ENCODE assay signal across 24 cellular contexts in genomic region chr1:247216246-247216645, GRCh38. TPM values are rescaled to one million over a fixed set of nuclear protein-coding genes. Genes with fewer than 3 reads are reported as not detected.
"Had no signal": no experiment of that assay in that cellular context is flagged by ENCODE, and none has a peak within 500 bp of the region (broad histone marks: within the 10 kb centered on the region; RNA-seq: fewer than 3 reads in every experiment).

No MANE protein-coding gene starts in this region.

- ATAC-seq: activated naive CD4-positive, alpha-beta T cell treated with anti-CD3 and anti-CD28 coated beads, Interleukin-2, amount 50 U/mL, for 72 hours; esophagus mucosa; left lobe of liver; mucosa of descending colon; right cardiac atrium; stimulated activated naive CD8-positive, alpha-beta T cell treated with anti-CD3 and anti-CD28 coated beads, Interleukin-15, Interleukin-2, amounts not matched to agents 100 U/mL and 50 U/mL, for 24 hours had no signal

- H3K27me3 ChIP-seq: colonic mucosa, transverse colon, vagina had no signal

- H3K27ac ChIP-seq: colonic mucosa, hepatocyte, prostate gland, skin epidermis, transverse colon, vagina, VCaP had no signal

- H3K4me2 ChIP-seq: hepatocyte had no signal

- H3K4me1 Mint-ChIP-seq: nephron progenitor cell had no signal

- H2AFZ ChIP-seq: hepatocyte had no signal

- H3K4me1 ChIP-seq: colonic mucosa, prostate gland, transverse colon, vagina had no signal

- H3K9me3 ChIP-seq: colonic mucosa, mucosa of descending colon, prostate gland, transverse colon, vagina had no signal

- H3K36me3 Mint-ChIP-seq: brain had no signal

- H3K79me2 ChIP-seq: hepatocyte had no signal

- H3K27ac Mint-ChIP-seq: activated naive CD4-positive, alpha-beta T cell treated with anti-CD3 and anti-CD28 coated beads, Interleukin-2, amount 50 U/mL, for 72 hours; nephron progenitor cell had no signal

- H3K4me3 ChIP-seq: colonic mucosa, hepatocyte, mucosa of descending colon, prostate gland, skin epidermis, transverse colon, vagina had no signal

- H3K4me3 Mint-ChIP-seq: nephron progenitor cell had no signal

- DNase-seq: activated CD4-positive, alpha-beta T cell treated with anti-CD3 and anti-CD28 coated beads for 1 hour; activated CD4-positive, alpha-beta T cell treated with anti-CD3 and anti-CD28 coated beads, Interleukin-2, amount 50 U/mL, for 4 hours; activated effector memory CD4-positive, alpha-beta T cell treated with Interleukin-2 at 50 U/mL for 16 hours; activated T-cell treated with anti-CD3 and anti-CD28 coated beads for 4 hours; amygdala; central memory CD4-positive, alpha-beta T cell; colonic mucosa; mucosa of descending colon; nephron progenitor cell; right cardiac atrium; stimulated activated CD4-positive, alpha-beta T cell treated with anti-CD3 and anti-CD28 coated beads, Interleukin-4, amount 100 ng/mL, for 24 hours; stimulated activated naive CD8-positive, alpha-beta T cell treated with anti-CD3 and anti-CD28 coated beads, Interleukin-15, Interleukin-2, amounts not matched to agents 100 U/mL and 50 U/mL, for 24 hours; transverse colon had no signal

- H3K36me3 ChIP-seq: colonic mucosa, prostate gland, transverse colon, vagina had no signal

RNA-seq across cellular contexts. Expression of gene VN1R5, which starts 39.6 kb away (rescaled TPM):
- total RNA-seq: activated naive CD4-positive, alpha-beta T cell treated with anti-CD3 and anti-CD28 coated beads, Interleukin-2, amount 50 U/mL, for 72 hours; colonic mucosa; esophagus mucosa; hepatocyte; left lobe of liver; mucosa of descending colon; osteoblast; right cardiac atrium; transverse colon; vagina had no signal
- polyA plus RNA-seq: hepatocyte, keratinocyte, right cardiac atrium had no signal
